ENCODE assay signal across 12 cellular contexts in the genomic region with DNA sequence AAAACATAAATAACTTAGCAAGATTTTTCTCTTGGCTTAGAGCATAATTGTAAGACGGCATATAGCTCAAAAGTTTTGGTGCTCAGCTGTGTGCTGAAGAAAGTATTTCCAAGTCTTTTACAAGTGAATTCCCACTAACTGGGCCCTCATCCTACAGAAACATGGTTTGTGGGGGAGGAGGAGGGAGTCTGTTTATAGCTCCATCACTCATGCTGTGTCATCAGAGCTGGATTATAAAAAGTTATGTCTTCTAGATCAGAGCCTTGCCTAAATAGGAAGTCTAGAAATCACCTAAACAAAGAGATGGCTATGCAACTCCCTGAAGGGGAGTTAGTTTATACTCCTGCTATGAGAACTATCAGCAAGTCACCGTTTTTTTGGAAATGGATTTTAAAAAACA.
DNase-seq lines count a peak whose midpoint lies in the region; FAIRE-seq and TF ChIP-seq lines count a peak whose summit lies in the region.
"Had no signal": no experiment of that assay in that cellular context is flagged by ENCODE, and none has a peak within 500 bp of the region (broad histone marks: within the 10 kb centered on the region; RNA-seq: fewer than 3 reads in every experiment).

No MANE protein-coding gene starts in this region.

- intact Hi-C loops in PC-9 (cut with micrococcal nuclease; ENCODE audit: unreplicated experiment), result no loop called here

- POLR2A ChIA-PET in PC-9 (lab: Charles Lee; ENCODE audit: unreplicated experiment), result no interaction called here
- POLR2A ChIA-PET in activated CD4-positive, alpha-beta T cell treated with anti-CD3 and anti-CD28 coated beads, Interleukin-2, amount 10 ng/mL, durations not matched to agents 7 days and 5 days (lab: Charles Lee), result interaction anchor here (0.7 kb wide), 1 partner anchor 360 kb away, joined by 4 read pairs; no protein-coding TSS in a partner anchor

- no peaks in the 10 kb centered on the region for H4K20me1 ChIP-seq in PC-9 (ENCODE audit: insufficient read depth)

- no peak overlapping the region for H2AFZ ChIP-seq in PC-9

- H3K36me3 ChIP-seq in PC-9 (ENCODE audit: low read depth), result no peaks in the 10 kb centered on the region
- H3K36me3 ChIP-seq: gastrocnemius medialis had no signal

- no peak overlapping the region for H3K27ac Mint-ChIP-seq in activated CD4-positive, alpha-beta T cell treated with anti-CD3 and anti-CD28 coated beads, Interleukin-2, amount 10 ng/mL, durations not matched to agents 7 days and 5 days
- H3K27ac Mint-ChIP-seq: T-helper 1 cell treated with Interleukin-12 subunit alpha and Interleukin-12 subunit beta and Interleukin-4 antibody, amounts not matched to agents 30 μg/mL and 1 μg/mL, for 36 hours had no signal

- H3K9me3 ChIP-seq in PC-9 (ENCODE audit: insufficient read depth, low read depth), result no peaks in the 10 kb centered on the region
- H3K9me3 ChIP-seq: gastrocnemius medialis had no signal

- no peaks in the 10 kb centered on the region for H3K4me1 Mint-ChIP-seq in activated CD4-positive, alpha-beta T cell treated with anti-CD3 and anti-CD28 coated beads, Interleukin-2, amount 10 ng/mL, durations not matched to agents 7 days and 5 days

- no TSS peak for BruUV-seq in PC-9 (replicated peaks; lab: Mats Ljungman, UMichigan)

- H3K4me3 ChIP-seq in fibroblast of mammary gland (ENCODE audit: control insufficient read depth, low read depth, low read length) (no peak overlapping the region), PC-9 (no peak overlapping the region)
- H3K4me3 ChIP-seq: gastrocnemius medialis had no signal

- H3K27me3 Mint-ChIP-seq in activated CD4-positive, alpha-beta T cell treated with anti-CD3 and anti-CD28 coated beads, Interleukin-2, amount 10 ng/mL, durations not matched to agents 7 days and 5 days, result peaks cover 5% of the 10 kb centered on the region

- CTCF ChIA-PET in PC-9 (lab: Charles Lee), result no interaction called here
- CTCF ChIA-PET in activated CD4-positive, alpha-beta T cell treated with anti-CD3 and anti-CD28 coated beads, Interleukin-2, amount 10 ng/mL, durations not matched to agents 7 days and 5 days (lab: Charles Lee), result no interaction called here

- H3K79me2 ChIP-seq in PC-9 (ENCODE audit: low read depth), result no peaks in the 10 kb centered on the region

- DNase-seq in COLO829 (ENCODE audit: low spot score) (peak; percentile 76), RPMI7951 (ENCODE audit: low read depth) (peak; percentile 78), fibroblast of mammary gland (ENCODE audit: low read depth) (peak; percentile 74), putamen (ENCODE audit: low spot score) (peak; percentile 3), GM19239 (ENCODE audit: insufficient read length, low spot score) (no peak), PC-9 (no peak)
- DNase-seq in activated CD4-positive, CD25-positive, alpha-beta regulatory T cell (lab: John Stamatoyannopoulos, UW), result no peak
- no peak for DNase-seq in activated CD4-positive, alpha-beta T cell treated with anti-CD3 and anti-CD28 coated beads, Interleukin-2, amount 10 ng/mL, durations not matched to agents 7 days and 5 days
- DNase-seq: activated CD8-positive, alpha-beta memory T cell treated with anti-CD3 and anti-CD28 coated beads for 24 hours; gastrocnemius medialis; Kasumi-1 had no signal

- FAIRE-seq in GM19239 (lab: Jason Lieb, UNC), result no peak

- H3K9me2 ChIP-seq in PC-9 (ENCODE audit: insufficient read depth), result no peaks in the 10 kb centered on the region; the same call in 1 of the 2 replicates

- H3K4me3 Mint-ChIP-seq in activated CD4-positive, alpha-beta T cell treated with anti-CD3 and anti-CD28 coated beads, Interleukin-2, amount 10 ng/mL, durations not matched to agents 7 days and 5 days, result no peak overlapping the region
- H3K4me3 Mint-ChIP-seq: T-helper 1 cell treated with Interleukin-12 subunit alpha and Interleukin-12 subunit beta and Interleukin-4 antibody, amounts not matched to agents 30 μg/mL and 1 μg/mL, for 36 hours had no signal

- H3K27ac ChIP-seq in PC-9, result no peak overlapping the region

- no peaks in the 10 kb centered on the region for H3K9me3 Mint-ChIP-seq in activated CD4-positive, alpha-beta T cell treated with anti-CD3 and anti-CD28 coated beads, Interleukin-2, amount 10 ng/mL, durations not matched to agents 7 days and 5 days
- H3K9me3 Mint-ChIP-seq: T-helper 1 cell treated with Interleukin-12 subunit alpha and Interleukin-12 subunit beta and Interleukin-4 antibody, amounts not matched to agents 30 μg/mL and 1 μg/mL, for 36 hours had no signal

- no peaks in the 10 kb centered on the region for H3K27me3 ChIP-seq in PC-9 (ENCODE audit: insufficient read depth, low read depth)
- H3K27me3 ChIP-seq: gastrocnemius medialis had no signal

- no peaks in the 10 kb centered on the region for H3K36me3 Mint-ChIP-seq in activated CD4-positive, alpha-beta T cell treated with anti-CD3 and anti-CD28 coated beads, Interleukin-2, amount 10 ng/mL, durations not matched to agents 7 days and 5 days (ENCODE audit: low read depth)

- TF ChIP-seq CTCF in fibroblast of mammary gland (conservative IDR thresholded peaks at IDR 0.05; ENCODE audit: control insufficient read depth, insufficient read depth, low read depth, low read length) (no peak), PC-9 (conservative IDR thresholded peaks at IDR 0.05) (no peak)

- H3K4me1 ChIP-seq in PC-9 (replicated peaks; ENCODE audit: insufficient read depth), result no peaks in the 10 kb centered on the region

- no peak overlapping the region for H3K4me2 ChIP-seq in PC-9

- no peaks in the 10 kb centered on the region for H3F3A ChIP-seq in PC-9 (ENCODE audit: insufficient read depth, low read depth)

Comparison
In these comparisons a context has a peak if more than half of its experiments do, and no peak if none do; other contexts are left out.
1. DNase-seq: peak in COLO829 (single experiment), RPMI7951 (single experiment), fibroblast of mammary gland (single experiment) and putamen (single experiment); none in GM19239 (single experiment), activated CD4-positive, CD25-positive, alpha-beta regulatory T cell (0 of 4), PC-9 (0 of 2) and activated CD4-positive, alpha-beta T cell treated with anti-CD3 and anti-CD28 coated beads, Interleukin-2, amount 10 ng/mL, durations not matched to agents 7 days and 5 days (single experiment).